In the genomic region with DNA sequence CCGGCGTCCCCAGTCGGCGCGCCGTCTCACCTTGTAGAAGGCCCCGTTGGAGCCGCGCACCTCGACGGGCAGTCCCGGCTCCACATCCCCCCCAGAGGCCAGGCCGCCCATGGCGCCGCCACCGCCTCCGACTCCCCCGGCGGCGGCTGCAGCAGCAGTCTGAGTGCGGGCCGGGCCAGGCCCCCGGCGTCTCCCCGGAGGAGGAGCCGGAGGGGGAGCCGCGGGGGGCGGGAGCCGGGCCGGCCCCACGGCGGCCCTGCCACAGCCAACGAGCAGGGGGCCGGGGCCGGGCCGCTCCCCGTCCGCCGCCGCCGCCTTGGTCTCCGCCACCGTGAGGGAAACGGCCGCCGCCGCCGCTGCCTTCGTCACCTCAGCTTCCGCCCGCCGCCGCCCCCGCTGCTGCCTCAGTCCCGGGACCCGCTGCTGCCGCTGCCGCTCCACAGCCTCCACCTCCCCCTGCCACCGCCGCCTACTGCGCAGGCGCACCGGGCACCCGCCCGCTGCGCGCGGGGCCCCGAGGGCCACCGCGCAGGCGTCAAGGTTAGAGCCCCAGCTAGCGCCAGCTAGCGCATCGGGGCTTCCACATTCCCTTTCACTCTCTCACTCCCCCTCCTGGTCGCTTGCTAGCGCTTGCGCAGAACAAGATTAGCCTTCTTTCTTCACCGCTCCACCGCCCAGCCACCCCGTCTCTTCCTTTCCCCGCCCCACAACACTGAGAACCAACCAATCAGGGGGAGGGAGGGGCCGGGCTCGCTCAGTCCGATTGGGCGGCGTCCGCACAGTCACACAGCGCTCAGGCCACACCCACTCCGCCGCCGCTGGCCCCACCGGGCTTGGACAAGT, we compare ENCODE assay signal across 1 cellular context.
TF ChIP-seq lines count a peak whose summit lies in the region.

A gene (minus strand): TSS at position 476 of the 843 bp plus-strand sequence. CDS start 365 bp downstream, at position 111.

TF ChIP-seq in GM23338, 12 proteins besides CTCF, POLR2A, EP300 and RAD21 (continued from another document):
- TF ChIP-seq, protein P1, sequence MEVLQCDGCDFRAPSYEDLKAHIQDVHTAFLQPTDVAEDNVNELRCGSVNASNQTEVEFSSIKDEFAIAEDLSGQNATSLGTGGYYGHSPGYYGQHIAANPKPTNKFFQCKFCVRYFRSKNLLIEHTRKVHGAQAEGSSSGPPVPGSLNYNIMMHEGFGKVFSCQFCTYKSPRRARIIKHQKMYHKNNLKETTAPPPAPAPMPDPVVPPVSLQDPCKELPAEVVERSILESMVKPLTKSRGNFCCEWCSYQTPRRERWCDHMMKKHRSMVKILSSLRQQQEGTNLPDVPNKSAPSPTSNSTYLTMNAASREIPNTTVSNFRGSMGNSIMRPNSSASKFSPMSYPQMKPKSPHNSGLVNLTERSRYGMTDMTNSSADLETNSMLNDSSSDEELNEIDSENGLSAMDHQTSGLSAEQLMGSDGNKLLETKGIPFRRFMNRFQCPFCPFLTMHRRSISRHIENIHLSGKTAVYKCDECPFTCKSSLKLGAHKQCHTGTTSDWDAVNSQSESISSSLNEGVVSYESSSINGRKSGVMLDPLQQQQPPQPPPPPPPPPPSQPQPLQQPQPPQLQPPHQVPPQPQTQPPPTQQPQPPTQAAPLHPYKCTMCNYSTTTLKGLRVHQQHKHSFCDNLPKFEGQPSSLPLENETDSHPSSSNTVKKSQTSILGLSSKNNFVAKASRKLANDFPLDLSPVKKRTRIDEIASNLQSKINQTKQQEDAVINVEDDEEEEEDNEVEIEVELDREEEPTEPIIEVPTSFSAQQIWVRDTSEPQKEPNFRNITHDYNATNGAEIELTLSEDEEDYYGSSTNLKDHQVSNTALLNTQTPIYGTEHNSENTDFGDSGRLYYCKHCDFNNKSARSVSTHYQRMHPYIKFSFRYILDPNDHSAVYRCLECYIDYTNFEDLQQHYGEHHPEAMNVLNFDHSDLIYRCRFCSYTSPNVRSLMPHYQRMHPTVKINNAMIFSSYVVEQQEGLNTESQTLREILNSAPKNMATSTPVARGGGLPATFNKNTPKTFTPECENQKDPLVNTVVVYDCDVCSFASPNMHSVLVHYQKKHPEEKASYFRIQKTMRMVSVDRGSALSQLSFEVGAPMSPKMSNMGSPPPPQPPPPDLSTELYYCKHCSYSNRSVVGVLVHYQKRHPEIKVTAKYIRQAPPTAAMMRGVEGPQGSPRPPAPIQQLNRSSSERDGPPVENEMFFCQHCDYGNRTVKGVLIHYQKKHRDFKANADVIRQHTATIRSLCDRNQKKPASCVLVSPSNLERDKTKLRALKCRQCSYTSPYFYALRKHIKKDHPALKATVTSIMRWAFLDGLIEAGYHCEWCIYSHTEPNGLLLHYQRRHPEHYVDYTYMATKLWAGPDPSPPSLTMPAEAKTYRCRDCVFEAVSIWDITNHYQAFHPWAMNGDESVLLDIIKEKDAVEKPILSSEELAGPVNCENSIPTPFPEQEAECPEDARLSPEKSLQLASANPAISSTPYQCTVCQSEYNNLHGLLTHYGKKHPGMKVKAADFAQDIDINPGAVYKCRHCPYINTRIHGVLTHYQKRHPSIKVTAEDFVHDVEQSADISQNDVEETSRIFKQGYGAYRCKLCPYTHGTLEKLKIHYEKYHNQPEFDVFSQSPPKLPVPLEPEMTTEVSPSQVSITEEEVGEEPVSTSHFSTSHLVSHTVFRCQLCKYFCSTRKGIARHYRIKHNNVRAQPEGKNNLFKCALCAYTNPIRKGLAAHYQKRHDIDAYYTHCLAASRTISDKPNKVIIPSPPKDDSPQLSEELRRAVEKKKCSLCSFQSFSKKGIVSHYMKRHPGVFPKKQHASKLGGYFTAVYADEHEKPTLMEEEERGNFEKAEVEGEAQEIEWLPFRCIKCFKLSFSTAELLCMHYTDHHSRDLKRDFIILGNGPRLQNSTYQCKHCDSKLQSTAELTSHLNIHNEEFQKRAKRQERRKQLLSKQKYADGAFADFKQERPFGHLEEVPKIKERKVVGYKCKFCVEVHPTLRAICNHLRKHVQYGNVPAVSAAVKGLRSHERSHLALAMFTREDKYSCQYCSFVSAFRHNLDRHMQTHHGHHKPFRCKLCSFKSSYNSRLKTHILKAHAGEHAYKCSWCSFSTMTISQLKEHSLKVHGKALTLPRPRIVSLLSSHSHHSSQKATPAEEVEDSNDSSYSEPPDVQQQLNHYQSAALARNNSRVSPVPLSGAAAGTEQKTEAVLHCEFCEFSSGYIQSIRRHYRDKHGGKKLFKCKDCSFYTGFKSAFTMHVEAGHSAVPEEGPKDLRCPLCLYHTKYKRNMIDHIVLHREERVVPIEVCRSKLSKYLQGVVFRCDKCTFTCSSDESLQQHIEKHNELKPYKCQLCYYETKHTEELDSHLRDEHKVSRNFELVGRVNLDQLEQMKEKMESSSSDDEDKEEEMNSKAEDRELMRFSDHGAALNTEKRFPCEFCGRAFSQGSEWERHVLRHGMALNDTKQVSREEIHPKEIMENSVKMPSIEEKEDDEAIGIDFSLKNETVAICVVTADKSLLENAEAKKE (CRISPR knock-in tag; IDR thresholded peaks at IDR 0.05), result no peak
- peak; percentile 65 for TF ChIP-seq POLR2AphosphoS5 (IDR thresholded peaks at IDR 0.05; ENCODE audit: low read depth)
